In genomic region chr3:70409018-70409417, GRCh38 we compare ENCODE assay signal across 9 cellular contexts.
"Had no signal": no experiment of that assay in that cellular context is flagged by ENCODE, and none has a peak within 500 bp of the region (broad histone marks: within the 10 kb centered on the region; RNA-seq: fewer than 3 reads in every experiment).

No MANE protein-coding gene starts in this region.

- H3K4me3 ChIP-seq: GM23248, HAP-1 had no signal

- H3K27ac Mint-ChIP-seq: HFFc6, IgD-negative memory B cell had no signal

- H3K9ac ChIP-seq: GM23248 had no signal

- H3K4me1 Mint-ChIP-seq: IgD-negative memory B cell had no signal

- DNase-seq: GM23248, GOT3, H7, HFFc6, KG1 had no signal

- H3K36me3 ChIP-seq: HAP-1 had no signal

- ATAC-seq: HCT116 had no signal

- H2AFZ ChIP-seq: GM23248 had no signal

- H3K36me3 Mint-ChIP-seq: IgD-negative memory B cell had no signal

- H3K4me3 Mint-ChIP-seq: HFFc6, IgD-negative memory B cell had no signal

- H3K4me1 ChIP-seq: HAP-1 had no signal

- H3K27ac ChIP-seq: GM23248, HL-60 had no signal

- H3K27me3 Mint-ChIP-seq: IgD-negative memory B cell had no signal
